Comparison of ENCODE assay signal across 7 cellular contexts in genomic region chr7:114922151-114922651, GRCh38. TPM values are rescaled to one million over a fixed set of nuclear protein-coding genes. Genes with fewer than 3 reads are reported as not detected.
DNase-seq lines count a peak whose midpoint lies in the region; ATAC-seq and TF ChIP-seq lines count a peak whose summit lies in the region.

No MANE protein-coding gene starts in this region.

- H3K36me3 Mint-ChIP-seq in osteocyte (ENCODE audit: unreplicated experiment): peaks cover 3% of the 10 kb centered on the region
- H3K36me3 Mint-ChIP-seq in type B pancreatic cell: peaks cover 5% of the 10 kb centered on the region

- H3K27ac Mint-ChIP-seq in osteocyte (ENCODE audit: unreplicated experiment) (peak overlapping the region; percentile 93), type B pancreatic cell (peak overlapping the region; percentile 75)

- H3K4me3 Mint-ChIP-seq in osteocyte (ENCODE audit: unreplicated experiment): peak overlapping the region; percentile 89
- peak overlapping the region; percentile 91 for H3K4me3 Mint-ChIP-seq in type B pancreatic cell

- peak; percentile 11 for DNase-seq in NCI-H748 treated with DMSO at 0.1 percent for 48 hours (lab: John Stamatoyannopoulos, UW)
- DNase-seq in activated T-helper 9 cell treated with anti-CD3 and anti-CD28 coated beads, Interleukin-2, amount 50 U/mL, for 16 hours (ENCODE audit: low read depth): peak; percentile 65
- peak; percentile 48 for DNase-seq in foreskin melanocyte
- peak; percentile 85 for DNase-seq in osteocyte (ENCODE audit: extremely low spot score, unreplicated experiment)
- DNase-seq in type B pancreatic cell (ENCODE audit: extremely low spot score, unreplicated experiment): peak; percentile 72

- ATAC-seq in GM18517 (IDR thresholded peaks at IDR 0.05; ENCODE audit: unreplicated experiment) (peak; percentile 31), HG02763 (IDR thresholded peaks at IDR 0.05; ENCODE audit: unreplicated experiment) (peak; percentile 39)

- no peaks in the 10 kb centered on the region for H3K27me3 Mint-ChIP-seq in osteocyte (ENCODE audit: unreplicated experiment)
- no peaks in the 10 kb centered on the region for H3K27me3 Mint-ChIP-seq in type B pancreatic cell

- no peaks in the 10 kb centered on the region for H3K9me3 Mint-ChIP-seq in osteocyte (ENCODE audit: unreplicated experiment)
- H3K9me3 Mint-ChIP-seq in type B pancreatic cell: no peaks in the 10 kb centered on the region

- TF ChIP-seq CTCF in osteocyte (IDR thresholded peaks at IDR 0.05): no peak
- TF ChIP-seq CTCF in type B pancreatic cell (conservative IDR thresholded peaks at IDR 0.05): no peak

- H3K4me1 Mint-ChIP-seq in osteocyte (ENCODE audit: unreplicated experiment) (peaks cover 22% of the 10 kb centered on the region), type B pancreatic cell (ENCODE audit: unreplicated experiment) (peaks cover 12% of the 10 kb centered on the region)

RNA-seq across cellular contexts. Expression of gene MDFIC, which starts 0.3 kb away (rescaled TPM):
- total RNA-seq in osteocyte (14.0 and 18.5 TPM in 2 replicates), type B pancreatic cell (ENCODE audit: low replicate concordance) (20.2 and 20.7 TPM in 2 replicates)

Comparison
In these comparisons a context has a peak if more than half of its experiments do, and no peak if none do; other contexts are left out.
1. Peak in every context shown above with its lines: DNase-seq and ATAC-seq.
2. DNase-seq: peak in every context shown above with its lines; median percentile 85 in osteocyte; 72 in type B pancreatic cell; 65 in activated T-helper 9 cell treated with anti-CD3 and anti-CD28 coated beads, Interleukin-2, amount 50 U/mL, for 16 hours; 48 in foreskin melanocyte; 11 in NCI-H748 treated with DMSO at 0.1 percent for 48 hours.